11 cellular contexts compared by ENCODE assay signal in genomic region chr11:48043111-48043997, GRCh38.
A peak's percentile ranks its signal among the peaks of the same experiment; 100 is the strongest.
DNase-seq lines count a peak whose midpoint lies in the region; ATAC-seq, FAIRE-seq and TF ChIP-seq lines count a peak whose summit lies in the region.
"Had no signal": no experiment of that assay in that cellular context is flagged by ENCODE, and none has a peak within 500 bp of the region (broad histone marks: within the 10 kb centered on the region; RNA-seq: fewer than 3 reads in every experiment).

No MANE protein-coding gene starts in this region.

- H3K4me1 Mint-ChIP-seq in activated naive CD4-positive, alpha-beta T cell treated with anti-CD3 and anti-CD28 coated beads, Interleukin-2, amount 50 U/mL, for 24 hours = peaks cover 77% of the 10 kb centered on the region

- ATAC-seq in HG02642 (IDR thresholded peaks at IDR 0.05; ENCODE audit: poor library complexity, unreplicated experiment) (peak; percentile 37), GM21717 (IDR thresholded peaks at IDR 0.05; ENCODE audit: unreplicated experiment) (no peak), HG03108 (IDR thresholded peaks at IDR 0.05; ENCODE audit: unreplicated experiment) (no peak)

- no peaks in the 10 kb centered on the region for H3K9me3 Mint-ChIP-seq in activated naive CD4-positive, alpha-beta T cell treated with anti-CD3 and anti-CD28 coated beads, Interleukin-2, amount 50 U/mL, for 24 hours

- H3K27ac Mint-ChIP-seq in activated naive CD4-positive, alpha-beta T cell treated with anti-CD3 and anti-CD28 coated beads, Interleukin-2, amount 50 U/mL, for 24 hours = peak overlapping the region; percentile 90

- no peaks in the 10 kb centered on the region for H3K9me3 ChIP-seq in spleen

- 0 out of 2 replicates have a peak, but pooled peaks have one; percentile 24 for TF ChIP-seq POLR2A in GM12891 (IDR thresholded peaks at IDR 0.05; ENCODE audit: low read depth, low read length)
- TF ChIP-seq POLR2A in spleen (IDR thresholded peaks at IDR 0.05) = no peak

- peaks cover 0 to 21% (median 1%) of the 10 kb centered on the region in 6 donors for H3K36me3 ChIP-seq in spleen

- peaks cover 29 to 99% (median 65%) of the 10 kb centered on the region in 6 donors for H3K4me1 ChIP-seq in spleen

- H3K4me3 ChIP-seq in spleen = peak overlapping the region in 2 of 8 donors; percentile 14 to 51

- H3K27me3 ChIP-seq in spleen (replicated peaks in 1 of 7) = no peaks in the 10 kb centered on the region

- peak overlapping the region; percentile 59 for H3K4me3 Mint-ChIP-seq in activated naive CD4-positive, alpha-beta T cell treated with anti-CD3 and anti-CD28 coated beads, Interleukin-2, amount 50 U/mL, for 24 hours

- intact Hi-C loops in spleen (cut with DNase I; ENCODE audit: low total_unique reads) = no loop called here

- H3K27ac ChIP-seq in spleen = peak overlapping the region; percentile 40 to 88 (median 76)
- H3K27ac ChIP-seq: epithelial cell of prostate had no signal

- no peak for TF ChIP-seq CTCF in spleen (IDR thresholded peaks at IDR 0.05 in 8 of 11, conservative IDR thresholded peaks at IDR 0.05 in 3 of 11)

- no peaks in the 10 kb centered on the region for H3K27me3 Mint-ChIP-seq in activated naive CD4-positive, alpha-beta T cell treated with anti-CD3 and anti-CD28 coated beads, Interleukin-2, amount 50 U/mL, for 24 hours

- peaks cover 2% of the 10 kb centered on the region for H3K36me3 Mint-ChIP-seq in activated naive CD4-positive, alpha-beta T cell treated with anti-CD3 and anti-CD28 coated beads, Interleukin-2, amount 50 U/mL, for 24 hours

- peak; percentile 86 for FAIRE-seq in GM12891 (lab: Jason Lieb, UNC)
- FAIRE-seq: HTR-8/SVneo, keratinocyte had no signal

- no peak for DNase-seq in GM12891 (ENCODE audit: insufficient read length, low spot score)
- DNase-seq in spleen = peak; percentile 58
- DNase-seq in kidney tubule cell (ENCODE audit: low spot score) = no peak
- DNase-seq: NCI-H446 had no signal

- 34 to 53% (median 42%) methylated on average over 8 of the region's 8 CpGs for WGBS in spleen, 5 donors

TF ChIP-seq in GM12891, 5 proteins besides CTCF, POLR2A, EP300 and RAD21:
- no peak for TF ChIP-seq PAX5 (IDR thresholded peaks at IDR 0.05; ENCODE audit: insufficient read depth, low read length, severe bottlenecking)
- TF ChIP-seq SPI1 (IDR thresholded peaks at IDR 0.05; ENCODE audit: low read depth, low read length) = no peak
- no peak for TF ChIP-seq TAF1 (IDR thresholded peaks at IDR 0.05; ENCODE audit: low read depth, low read length)
- no peak for TF ChIP-seq POLR2AphosphoS5 (IDR thresholded peaks at IDR 0.05; ENCODE audit: low read depth, low read length)
- TF ChIP-seq POU2F2 (IDR thresholded peaks at IDR 0.05; ENCODE audit: low read depth, low read length) = no peak
